28 cellular contexts compared by ENCODE assay signal in the genomic region with DNA sequence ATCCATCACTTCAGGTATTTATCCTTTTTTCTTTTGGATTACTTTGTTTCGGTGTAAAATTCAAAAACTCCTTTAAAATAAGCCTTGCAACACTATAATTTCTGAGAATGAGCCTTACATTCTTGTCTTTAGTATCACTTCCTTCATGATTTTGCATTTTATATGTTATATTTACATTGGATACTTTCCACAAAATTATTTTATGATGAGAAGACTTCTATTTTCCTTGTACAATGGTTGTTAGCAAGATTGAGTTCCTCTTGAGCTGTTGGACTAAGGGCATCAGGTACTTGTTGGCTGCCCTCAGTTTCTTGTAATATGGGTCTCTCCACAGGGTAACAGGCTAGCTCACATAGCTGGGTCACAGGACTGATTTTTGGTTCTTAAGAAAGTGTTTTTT. TPM values are rescaled to one million over a fixed set of nuclear protein-coding genes. Genes with fewer than 3 reads are reported as not detected.
"Had no signal": no experiment of that assay in that cellular context is flagged by ENCODE, and none has a peak within 500 bp of the region (broad histone marks: within the 10 kb centered on the region; RNA-seq: fewer than 3 reads in every experiment).

No MANE protein-coding gene starts in this region.

- DNase-seq: activated B cell treated with CpG ODN at 0.5 μM for 24 hours; activated CD8-positive, alpha-beta memory T cell treated with anti-CD3 and anti-CD28 coated beads, Interleukin-2, amount 10 ng/mL, durations not matched to agents 7 days and 5 days; activated CD8-positive, alpha-beta T cell treated with anti-CD3 and anti-CD28 coated beads, Interleukin-2, amount 10 ng/mL, durations not matched to agents 7 days and 5 days; activated naive CD4-positive, alpha-beta T cell; activated T-cell treated with anti-CD3 and anti-CD28 coated beads, Interleukin-2, amount 50 U/mL, for 48 hours; anterior cingulate cortex; body of pancreas; endodermal cell; islet precursor cell; left cardiac atrium; left ventricle myocardium superior; mucosa of descending colon; ovary; right lobe of liver; stimulated activated CD4-positive, alpha-beta T cell treated with anti-CD3 and anti-CD28 coated beads, Interleukin-12 subunit alpha, Interleukin-12 subunit beta, amount 100 ng/mL, for 4 hours; stimulated activated CD4-positive, alpha-beta T cell treated with anti-CD3 and anti-CD28 coated beads, Interleukin-4, amount 100 ng/mL, for 24 hours; T-helper 1 cell had no signal

- H3K4me3 ChIP-seq: body of pancreas, esophagus muscularis mucosa, mucosa of descending colon, ovary, right lobe of liver, skin epidermis, thoracic aorta, vagina had no signal

- H3K27ac ChIP-seq: body of pancreas, esophagus muscularis mucosa, ovary, right lobe of liver, skin epidermis, thoracic aorta, vagina had no signal

- H3K9me3 ChIP-seq: body of pancreas, mucosa of descending colon, ovary, right lobe of liver, thoracic aorta, vagina had no signal

- H3K36me3 ChIP-seq: esophagus muscularis mucosa, ovary, right lobe of liver, thoracic aorta, vagina had no signal

- ATAC-seq: activated CD8-positive, alpha-beta memory T cell treated with anti-CD3 and anti-CD28 coated beads, Interleukin-2, amount 10 ng/mL, durations not matched to agents 7 days and 5 days; activated CD8-positive, alpha-beta T cell treated with anti-CD3 and anti-CD28 coated beads, Interleukin-2, amount 10 ng/mL, durations not matched to agents 7 days and 5 days; activated naive CD4-positive, alpha-beta T cell treated with anti-CD3 and anti-CD28 coated beads, Interleukin-2, amount 50 U/mL, for 72 hours; body of pancreas; left cardiac atrium; left ventricle myocardium superior; mucosa of descending colon; natural killer cell treated with Interleukin-12 subunit alpha and Interleukin-12 subunit beta and Interleukin-15 and Interleukin-18, amount 100 ng/mL, for 72 hours; right lobe of liver; stimulated activated effector memory CD8-positive, alpha-beta T cell treated with anti-CD3 and anti-CD28 coated beads, Interleukin-12 subunit alpha, Interleukin-12 subunit beta, amount 100 ng/mL, for 72 hours had no signal

- H3K27me3 ChIP-seq: body of pancreas, esophagus muscularis mucosa, ovary, right lobe of liver, vagina had no signal

- H3K4me1 ChIP-seq: body of pancreas, esophagus muscularis mucosa, right lobe of liver, vagina had no signal

RNA-seq across cellular contexts. Expression of a gene that starts 22.7 kb away (rescaled TPM):
- total RNA-seq: activated B cell treated with CpG ODN at 0.5 μM for 24 hours; activated CD8-positive, alpha-beta T cell treated with anti-CD3 and anti-CD28 coated beads, Interleukin-2, amount 10 ng/mL, durations not matched to agents 7 days and 5 days; endodermal cell; lung microvascular endothelial cell; myocyte; progenitor cell of endocrine pancreas; renal cortical epithelial cell had no signal
